In the genomic region with DNA sequence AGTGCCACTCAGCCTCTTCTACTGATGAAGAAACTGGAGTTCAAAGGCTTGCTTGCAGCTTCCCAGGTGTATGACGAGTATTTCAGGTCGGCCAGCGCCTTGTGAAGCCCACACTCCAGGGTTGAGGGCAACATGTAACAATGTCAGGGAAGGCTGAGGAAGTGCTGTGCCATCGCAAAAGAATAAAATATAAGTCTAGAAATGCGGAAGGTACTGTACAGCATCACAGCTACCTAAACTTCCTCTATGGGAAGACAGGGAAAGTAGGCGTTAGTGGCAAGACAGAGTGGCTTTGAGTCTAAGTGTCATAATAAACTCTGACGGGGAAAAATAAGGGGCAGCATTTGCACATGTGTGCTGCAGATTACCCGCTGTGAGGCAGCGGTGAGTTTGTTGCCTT, we compare ENCODE assay signal across 24 cellular contexts.
"Had no signal": no experiment of that assay in that cellular context is flagged by ENCODE, and none has a peak within 500 bp of the region (broad histone marks: within the 10 kb centered on the region; RNA-seq: fewer than 3 reads in every experiment).

No MANE protein-coding gene starts in this region.

- H3K4me1 ChIP-seq: adrenal gland had no signal

- H3K27ac ChIP-seq: adrenal gland, Peyer's patch, RWPE1, SJCRH30 had no signal

- H3K4me3 Mint-ChIP-seq: activated B cell treated with CpG ODN at 0.5 μM for 24 hours; activated CD4-positive, alpha-beta T cell treated with anti-CD3 and anti-CD28 coated beads, Interleukin-2, amount 10 ng/mL, durations not matched to agents 24 days and 14 days; activated naive CD4-positive, alpha-beta T cell treated with anti-CD3 and anti-CD28 coated beads for 36 hours; activated naive CD8-positive, alpha-beta T cell; activated T-cell treated with anti-CD3 and anti-CD28 coated beads, Interleukin-2, amount 50 U/mL, for 4 hours; T-helper 1 cell treated with Interleukin-12 subunit alpha and Interleukin-12 subunit beta and Interleukin-4 antibody, amounts not matched to agents 30 μg/mL and 1 μg/mL, for 36 hours had no signal

- H3K4me3 ChIP-seq: adrenal gland, Peyer's patch, SJCRH30 had no signal

- H3K9me3 Mint-ChIP-seq: activated B cell treated with CpG ODN at 0.5 μM for 24 hours; activated CD4-positive, alpha-beta T cell treated with anti-CD3 and anti-CD28 coated beads, Interleukin-2, amount 10 ng/mL, durations not matched to agents 24 days and 14 days; activated naive CD4-positive, alpha-beta T cell treated with anti-CD3 and anti-CD28 coated beads for 36 hours; activated T-cell treated with anti-CD3 and anti-CD28 coated beads, Interleukin-2, amount 50 U/mL, for 4 hours; T-helper 1 cell treated with Interleukin-12 subunit alpha and Interleukin-12 subunit beta and Interleukin-4 antibody, amounts not matched to agents 30 μg/mL and 1 μg/mL, for 36 hours had no signal

- H3K27me3 ChIP-seq: adrenal gland, Peyer's patch, SJCRH30 had no signal

- DNase-seq: activated B cell treated with CpG ODN at 0.5 μM for 24 hours; activated CD4-positive, alpha-beta T cell treated with anti-CD3 and anti-CD28 coated beads for 1 hour; activated CD4-positive, alpha-beta T cell treated with anti-CD3 and anti-CD28 coated beads, Interleukin-2, amount 10 ng/mL, durations not matched to agents 24 days and 14 days; activated CD4-positive, alpha-beta T cell treated with anti-CD3 and anti-CD28 coated beads, Interleukin-2, amount 50 U/mL, for 48 hours; activated gamma-delta T cell; activated naive CD4-positive, alpha-beta T cell treated with anti-CD3 and anti-CD28 coated beads for 36 hours; activated T-cell treated with anti-CD3 and anti-CD28 coated beads, Interleukin-2, amount 50 U/mL, for 4 hours; adrenal gland; anterior cingulate cortex; cerebellar nuclear complex; KG1; NCI-H1105; NCI-H1436; NCI-H1694 treated with DMSO at 0.1 percent for 48 hours; NCI-H2029 treated with DMSO at 0.1 percent for 48 hours; NCI-H510A treated with DMSO at 0.1 percent for 48 hours; Peyer's patch; Right ventricle myocardium superior; SJCRH30; SK-N-SH; T-helper 9 cell had no signal

- H3K27ac Mint-ChIP-seq: activated B cell treated with CpG ODN at 0.5 μM for 24 hours; activated CD4-positive, alpha-beta T cell treated with anti-CD3 and anti-CD28 coated beads, Interleukin-2, amount 10 ng/mL, durations not matched to agents 24 days and 14 days; activated naive CD4-positive, alpha-beta T cell treated with anti-CD3 and anti-CD28 coated beads for 36 hours; activated naive CD8-positive, alpha-beta T cell; T-helper 1 cell treated with Interleukin-12 subunit alpha and Interleukin-12 subunit beta and Interleukin-4 antibody, amounts not matched to agents 30 μg/mL and 1 μg/mL, for 36 hours had no signal

- H3K9me3 ChIP-seq: adrenal gland, Peyer's patch, SJCRH30, SK-N-SH had no signal

- H3K4me2 ChIP-seq: SK-N-SH had no signal

- H3K27me3 Mint-ChIP-seq: activated B cell treated with CpG ODN at 0.5 μM for 24 hours; activated CD4-positive, alpha-beta T cell treated with anti-CD3 and anti-CD28 coated beads, Interleukin-2, amount 10 ng/mL, durations not matched to agents 24 days and 14 days; activated naive CD8-positive, alpha-beta T cell had no signal

- H3K36me3 ChIP-seq: adrenal gland, SJCRH30 had no signal

- H3K9ac ChIP-seq: SK-N-SH had no signal

- ATAC-seq: activated T-cell treated with anti-CD3 and anti-CD28 coated beads, Interleukin-2, amount 50 U/mL, for 4 hours had no signal
